ENCODE assay signal across 7 cellular contexts in the genomic region with DNA sequence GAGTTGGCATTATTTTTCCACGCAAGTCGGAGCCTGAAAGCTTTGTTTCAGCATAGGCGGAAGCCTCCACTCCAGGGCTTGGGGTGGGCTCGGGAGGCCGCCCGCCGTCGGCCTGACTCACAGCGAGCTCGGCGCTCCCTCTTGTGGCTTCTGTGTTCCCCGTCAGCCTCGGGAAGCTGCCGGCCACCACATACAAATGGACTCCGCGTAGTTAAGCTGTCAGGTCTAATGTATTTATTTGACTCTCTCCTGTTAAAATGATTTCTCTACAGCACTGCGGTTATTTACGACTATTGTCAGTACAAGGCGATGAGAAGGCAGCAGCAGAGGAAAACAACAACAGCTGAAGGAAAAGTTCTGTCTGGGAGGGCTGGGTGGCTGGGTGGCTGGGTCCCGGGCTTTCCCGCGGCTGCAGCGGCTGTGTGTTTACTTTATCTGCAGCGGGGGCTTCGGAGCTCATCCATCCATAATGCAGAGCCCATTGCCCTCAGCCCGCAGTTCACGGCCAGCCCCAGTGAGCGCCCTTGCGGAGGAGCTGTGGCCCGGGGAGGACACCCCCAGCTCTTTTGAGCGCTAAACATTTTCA.
DNase-seq lines count a peak whose midpoint lies in the region; ATAC-seq and TF ChIP-seq lines count a peak whose summit lies in the region.

No MANE protein-coding gene starts in this region.

- DNase-seq in GM06990 (ENCODE audit: extremely low read depth, insufficient read length) = peak; percentile 75
- peak; percentile 70 for DNase-seq in MG63
- DNase-seq in SJSA1 (ENCODE audit: low read depth in 1 of 2, low spot score in 2 of 2) = peak; percentile 48 to 68
- DNase-seq in esophagus muscularis mucosa (ENCODE audit: extremely low spot score) = no peak
- peak in 1 of 2 donors; percentile 68 for DNase-seq in tibial artery

- TF ChIP-seq EP300 in esophagus muscularis mucosa (IDR thresholded peaks at IDR 0.05) = no peak

- H3K36me3 ChIP-seq in GM06990 (ENCODE audit: control insufficient read depth, insufficient read depth, low read length) (no peaks in the 10 kb centered on the region), MG63 (no peaks in the 10 kb centered on the region), SJSA1 (no peaks in the 10 kb centered on the region), esophagus muscularis mucosa (no peaks in the 10 kb centered on the region), muscle layer of colon (ENCODE audit: insufficient read depth, low read length) (no peaks in the 10 kb centered on the region), tibial artery (no peaks in the 10 kb centered on the region)

- 6% methylated on average over 15 of the region's 31 CpGs for WGBS in esophagus muscularis mucosa

- H3K9me3 ChIP-seq in MG63 = no peaks in the 10 kb centered on the region
- H3K9me3 ChIP-seq in SJSA1 (replicated peaks) = no peaks in the 10 kb centered on the region
- no peaks in the 10 kb centered on the region for H3K9me3 ChIP-seq in esophagus muscularis mucosa
- no peaks in the 10 kb centered on the region for H3K9me3 ChIP-seq in muscle layer of colon (ENCODE audit: low read length)
- no peaks in the 10 kb centered on the region for H3K9me3 ChIP-seq in tibial artery

- no peak overlapping the region for H3K9ac ChIP-seq in muscle layer of colon (ENCODE audit: low read length)

- ATAC-seq in GM21825 (IDR thresholded peaks at IDR 0.05; ENCODE audit: unreplicated experiment) = peak; percentile 65

- no peak for TF ChIP-seq POLR2A in esophagus muscularis mucosa (IDR thresholded peaks at IDR 0.05; ENCODE audit: low read depth)

- H3K4me3 ChIP-seq in GM06990 (replicated peaks; ENCODE audit: low read depth, low read length) = no peak overlapping the region
- H3K4me3 ChIP-seq in MG63 = peak overlapping the region; percentile 21
- H3K4me3 ChIP-seq in SJSA1 = no peak overlapping the region
- H3K4me3 ChIP-seq in esophagus muscularis mucosa = peak overlapping the region; percentile 33 to 41 (median 34)
- H3K4me3 ChIP-seq in muscle layer of colon (ENCODE audit: low read depth in 1 of 2, low read length in 2 of 2) = peak overlapping the region; percentile 18 to 58
- H3K4me3 ChIP-seq in tibial artery = peak overlapping the region; percentile 11 to 43

- intact Hi-C loops in esophagus muscularis mucosa (cut with DNase I) (loop anchor here (5.0 to 10.0 kb wide), 2 partner anchors 357 to 555 kb away; no protein-coding TSS in a partner anchor), tibial artery (cut with DNase I; ENCODE audit: low total_unique reads) (no loop called here)

- H3K27ac ChIP-seq in SJSA1 = no peak overlapping the region
- no peak overlapping the region for H3K27ac ChIP-seq in esophagus muscularis mucosa (replicated peaks in 1 of 4)
- no peak overlapping the region for H3K27ac ChIP-seq in muscle layer of colon (ENCODE audit: low read depth, low read length)
- H3K27ac ChIP-seq in tibial artery = no peak overlapping the region

- peaks cover 10% of the 10 kb centered on the region for H3K4me1 ChIP-seq in SJSA1 (replicated peaks)
- peaks cover 11 to 15% (median 13%) of the 10 kb centered on the region in 4 donors for H3K4me1 ChIP-seq in esophagus muscularis mucosa
- peaks cover 16% of the 10 kb centered on the region for H3K4me1 ChIP-seq in muscle layer of colon (ENCODE audit: insufficient read depth, low read length)
- H3K4me1 ChIP-seq in tibial artery = peaks cover 0 to 15% (median 9%) of the 10 kb centered on the region in 4 donors

- TF ChIP-seq CTCF in GM06990 (IDR thresholded peaks at IDR 0.05; ENCODE audit: insufficient read depth, low read length, poor library complexity, severe bottlenecking) (peak; percentile 76), esophagus muscularis mucosa (IDR thresholded peaks at IDR 0.05) (peak; percentile 35 to 70 (median 54)), tibial artery (IDR thresholded peaks at IDR 0.05) (peak; percentile 46 to 75)

- no peaks in the 10 kb centered on the region; the same call in 1 of the 2 replicates for H3K27me3 ChIP-seq in GM06990 (replicated peaks; ENCODE audit: control insufficient read depth, insufficient read depth, low read length)
- peaks cover 9% of the 10 kb centered on the region; the same call in 1 of the 2 replicates for H3K27me3 ChIP-seq in MG63
- peaks cover 6% of the 10 kb centered on the region; the same call in 1 of the 2 replicates for H3K27me3 ChIP-seq in SJSA1 (replicated peaks)
- H3K27me3 ChIP-seq in esophagus muscularis mucosa = peaks cover 0 to 46% (median 9%) of the 10 kb centered on the region in 4 donors
- H3K27me3 ChIP-seq in muscle layer of colon (ENCODE audit: control insufficient read depth in 1 of 2, insufficient read depth in 2 of 2, low read length in 2 of 2) = peaks cover 0 to 6% of the 10 kb centered on the region in 2 donors
- H3K27me3 ChIP-seq in tibial artery = peaks cover 0 to 45% of the 10 kb centered on the region in 2 donors

Comparison
In these comparisons a context has a peak if more than half of its experiments do, and no peak if none do; other contexts are left out.
1. H3K4me3 ChIP-seq: peak in MG63 (single experiment), esophagus muscularis mucosa (4 of 4), muscle layer of colon (2 of 2) and tibial artery (2 of 2); none in GM06990 (single experiment) and SJSA1 (single experiment).
2. Peak in every context shown above with its lines, with median percentiles within 50 percentile points of each other: CTCF ChIP-seq.